Comparison of ENCODE assay signal across 13 cellular contexts in the genomic region with DNA sequence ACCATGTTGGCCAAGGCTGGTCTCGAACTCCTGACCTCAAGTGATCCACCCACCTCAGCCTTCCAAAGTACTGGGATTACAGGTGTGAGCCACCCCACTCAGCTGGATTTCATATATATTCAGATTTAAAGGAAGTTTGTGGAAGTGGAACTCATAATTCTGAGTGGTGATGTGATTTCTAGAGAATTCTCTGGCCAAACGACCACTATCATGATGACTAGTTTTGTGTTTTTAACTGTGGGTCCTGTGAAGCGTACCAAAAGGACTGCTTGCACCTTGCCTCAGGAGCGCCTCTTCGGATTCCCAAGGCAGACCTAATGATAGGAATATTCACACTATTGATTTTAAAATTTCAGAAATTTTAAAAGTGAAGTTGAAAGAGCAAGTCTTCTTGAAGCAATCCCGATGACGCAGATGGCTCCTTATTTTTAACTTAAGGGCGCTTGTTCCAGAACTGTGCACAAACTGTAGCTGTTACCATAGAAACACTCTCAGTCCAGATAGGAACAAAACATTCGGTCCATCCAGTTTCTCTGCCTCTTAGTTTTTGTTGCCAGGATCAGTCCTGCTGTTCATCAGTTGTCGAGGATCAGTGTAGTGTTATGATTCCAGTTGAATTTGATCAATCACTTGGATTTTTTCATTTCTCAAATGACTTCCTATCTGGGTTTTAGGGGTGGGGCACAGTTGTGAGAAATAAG. TPM values are rescaled to one million over a fixed set of nuclear protein-coding genes. Genes with fewer than 3 reads are reported as not detected.
DNase-seq lines count a peak whose midpoint lies in the region; ATAC-seq and TF ChIP-seq lines count a peak whose summit lies in the region.
"Had no signal": no experiment of that assay in that cellular context is flagged by ENCODE, and none has a peak within 500 bp of the region (broad histone marks: within the 10 kb centered on the region; RNA-seq: fewer than 3 reads in every experiment).

No MANE protein-coding gene starts in this region.

- H3F3A ChIP-seq in SU-DHL-6 (ENCODE audit: insufficient read depth) = peaks cover 48% of the 10 kb centered on the region

- peak overlapping the region; percentile 62 for H3K9ac ChIP-seq in SU-DHL-6 (ENCODE audit: low read length)
- H3K9ac ChIP-seq: KMS-11 had no signal

- TF ChIP-seq POLR2A in esophagus squamous epithelium (IDR thresholded peaks at IDR 0.05) = no peak

- no peak overlapping the region for H2AFZ ChIP-seq in SU-DHL-6 (ENCODE audit: low read depth, low read length, severe bottlenecking)

- no peaks in the 10 kb centered on the region for H3K36me3 ChIP-seq in SU-DHL-6 (ENCODE audit: low read length)
- H3K36me3 ChIP-seq in esophagus squamous epithelium = peaks cover 0 to 35% (median 0%) of the 10 kb centered on the region in 3 donors
- H3K36me3 ChIP-seq in mucosa of descending colon (ENCODE audit: low read depth) = no peaks in the 10 kb centered on the region
- peaks cover 0 to 9% (median 8%) of the 10 kb centered on the region in 3 donors for H3K36me3 ChIP-seq in tibial artery

- peaks cover 32% of the 10 kb centered on the region for H3K79me2 ChIP-seq in SU-DHL-6 (ENCODE audit: insufficient read depth, low read length)

- 65 to 67% methylated on average over 6 to 10 of the region's 10 CpGs for WGBS in esophagus squamous epithelium, 2 donors

- peaks cover 0 to 48% (median 0%) of the 10 kb centered on the region in 3 donors for H3K4me1 ChIP-seq in esophagus squamous epithelium
- peaks cover 6% of the 10 kb centered on the region for H3K4me1 ChIP-seq in mucosa of descending colon (ENCODE audit: low read depth)
- H3K4me1 ChIP-seq in tibial artery = peaks cover 0 to 35% (median 7%) of the 10 kb centered on the region in 4 donors

- H3K4me3 ChIP-seq in SU-DHL-6 (ENCODE audit: insufficient read depth, low read length, poor library complexity, severe bottlenecking) (no peak overlapping the region), esophagus squamous epithelium (no peak overlapping the region), mucosa of descending colon (no peak overlapping the region), tibial artery (no peak overlapping the region)
- H3K4me3 ChIP-seq: psoas muscle had no signal

- H3K9me2 ChIP-seq in SU-DHL-6 (replicated peaks; ENCODE audit: insufficient read depth, low read length) = no peaks in the 10 kb centered on the region

- peak; percentile 23 for ATAC-seq in mucosa of descending colon
- ATAC-seq in HG03457 (IDR thresholded peaks at IDR 0.05; ENCODE audit: unreplicated experiment) = no peak

- H3K4me2 ChIP-seq in SU-DHL-6 (ENCODE audit: low read depth, low read length, poor library complexity, severe bottlenecking) = peak overlapping the region; percentile 64
- H3K4me2 ChIP-seq: KMS-11 had no signal

- no peaks in the 10 kb centered on the region for H4K20me1 ChIP-seq in SU-DHL-6 (ENCODE audit: low read depth, low read length)

- intact Hi-C loops in esophagus squamous epithelium (cut with DNase I) = no loop called here
- intact Hi-C loops in mucosa of descending colon (cut with DNase I, micrococcal nuclease) = no loop called here
- intact Hi-C loops in tibial artery (cut with DNase I; ENCODE audit: low total_unique reads) = loop anchor here (5.0 kb wide), 1 partner anchor 88 kb away; no protein-coding TSS in a partner anchor

- H3K9me3 ChIP-seq in SU-DHL-6 (ENCODE audit: insufficient read depth, low read length) (no peaks in the 10 kb centered on the region), esophagus squamous epithelium (no peaks in the 10 kb centered on the region), mucosa of descending colon (no peaks in the 10 kb centered on the region), tibial artery (no peaks in the 10 kb centered on the region)
- H3K9me3 ChIP-seq: psoas muscle had no signal

- H3K27me3 ChIP-seq in SU-DHL-6 (ENCODE audit: low read length) (no peaks in the 10 kb centered on the region), esophagus squamous epithelium (no peaks in the 10 kb centered on the region), tibial artery (no peaks in the 10 kb centered on the region)

- H3K27ac ChIP-seq in SU-DHL-6 (ENCODE audit: low read depth, low read length) = peak overlapping the region; percentile 100
- H3K27ac ChIP-seq in esophagus squamous epithelium = peak overlapping the region in 3 of 4 donors; percentile 64 to 74 (median 73)
- peak overlapping the region; percentile 79 to 80 for H3K27ac ChIP-seq in tibial artery
- H3K27ac ChIP-seq: KMS-11, psoas muscle had no signal

- no peak for TF ChIP-seq CTCF in SU-DHL-6 (IDR thresholded peaks at IDR 0.05; ENCODE audit: insufficient read depth, low read length, poor library complexity, severe bottlenecking)
- TF ChIP-seq CTCF in esophagus squamous epithelium (IDR thresholded peaks at IDR 0.05) = no peak
- TF ChIP-seq CTCF in mucosa of descending colon (IDR thresholded peaks at IDR 0.05) = no peak
- TF ChIP-seq CTCF in tibial artery (IDR thresholded peaks at IDR 0.05) = no peak

- no peak for DNase-seq in esophagus squamous epithelium (lab: John Stamatoyannopoulos, UW)
- no peak for DNase-seq in mucosa of descending colon
- DNase-seq in tibial artery = peak; percentile 33 to 67
- DNase-seq in ureter (ENCODE audit: low spot score) = no peak
- no peak for DNase-seq in islet precursor cell
- DNase-seq: activated CD8-positive, alpha-beta memory T cell treated with anti-CD3 and anti-CD28 coated beads for 24 hours; mammary epithelial cell; NCI-H2029; psoas muscle; T-helper 1 cell had no signal

RNA-seq across cellular contexts. Expression of gene CLCN4, which starts 51.7 kb away (rescaled TPM):
- total RNA-seq in esophagus squamous epithelium (1 to 10 TPM in 1 of 4 donors, under 1 TPM in 3; 0.04 to 3.1 (median 0.53) TPM), mucosa of descending colon (1 to 10 TPM in 2 of 3 donors, under 1 TPM in 1; 0.26 to 1.8 (median 1.7) TPM), ureter (2.2 TPM)

Comparison
In these comparisons a context has a peak if more than half of its experiments do, and no peak if none do; other contexts are left out.
1. DNase-seq: peak in tibial artery (2 of 2); none in esophagus squamous epithelium (single experiment), mucosa of descending colon (0 of 3), ureter (single experiment) and islet precursor cell (single experiment).
2. Peak in every context shown above with its lines, with median percentiles within 50 percentile points of each other: H3K27ac ChIP-seq.